ENCODE assay signal across 22 cellular contexts in genomic region chr20:59295531-59295930, GRCh38. TPM values are rescaled to one million over a fixed set of nuclear protein-coding genes. Genes with fewer than 3 reads are reported as not detected.
A peak's percentile ranks its signal among the peaks of the same experiment; 100 is the strongest.
DNase-seq lines count a peak whose midpoint lies in the region; ATAC-seq, FAIRE-seq and TF ChIP-seq lines count a peak whose summit lies in the region.
"Had no signal": no experiment of that assay in that cellular context is flagged by ENCODE, and none has a peak within 500 bp of the region (broad histone marks: within the 10 kb centered on the region; RNA-seq: fewer than 3 reads in every experiment).

No MANE protein-coding gene starts in this region.

- H3K9me3 ChIP-seq in small intestine (ENCODE audit: control insufficient read depth, low read depth) (no peaks in the 10 kb centered on the region), BE2C (no peaks in the 10 kb centered on the region)
- H3K9me3 ChIP-seq: Caco-2 had no signal

- DNase-seq in DMS79 (lab: John Stamatoyannopoulos, UW) (peak; percentile 13), DMS79 treated with DMSO at 0.1 percent for 48 hours (lab: John Stamatoyannopoulos, UW) (peak; percentile 24), NCI-H1105 (lab: John Stamatoyannopoulos, UW) (peak; percentile 31), small intestine (peak; percentile 59), BE2C (no peak)
- no peak for DNase-seq in stimulated activated CD4-positive, alpha-beta T cell treated with anti-CD3 and anti-CD28 coated beads, Interleukin-1b, Interleukin-23, amount 100 ng/mL, for 48 hours
- no peak for DNase-seq in stimulated activated naive CD8-positive, alpha-beta T cell treated with anti-CD3 and anti-CD28 coated beads, Interleukin-15, Interleukin-2, amounts not matched to agents 100 U/mL and 50 U/mL, for 24 hours
- DNase-seq: ACHN; CD4-positive, alpha-beta T cell; GDM1; GOT3; H7; HFFc6 had no signal

- no peaks in the 10 kb centered on the region for H3K36me3 ChIP-seq in small intestine (ENCODE audit: control insufficient read depth in 2 of 2, insufficient read depth in 2 of 2, low read length in 2 of 2)
- no peaks in the 10 kb centered on the region for H3K36me3 ChIP-seq in BE2C

- H3K27me3 ChIP-seq in small intestine (ENCODE audit: control insufficient read depth in 2 of 2, insufficient read depth in 2 of 2, low read length in 2 of 2) (peaks cover 0 to 7% of the 10 kb centered on the region in 2 donors), BE2C (peaks cover 39% of the 10 kb centered on the region)

- peaks cover 3 to 8% of the 10 kb centered on the region in 2 donors for H3K4me1 ChIP-seq in small intestine (ENCODE audit: control insufficient read depth in 2 of 2, insufficient read depth in 1 of 2, low read depth in 1 of 2, low read length in 1 of 2)
- no peaks in the 10 kb centered on the region for H3K4me1 ChIP-seq in BE2C

- WGBS in small intestine, 3 donors: 42 to 57% (median 54%) methylated on average over 5 of the region's 5 CpGs

- no peak for TF ChIP-seq CTCF in BE2C (IDR thresholded peaks at IDR 0.05; ENCODE audit: low read depth, low read length)

- no peak for ATAC-seq in stimulated activated naive CD8-positive, alpha-beta T cell treated with anti-CD3 and anti-CD28 coated beads, Interleukin-15, Interleukin-2, amounts not matched to agents 100 U/mL and 50 U/mL, for 24 hours
- ATAC-seq: HCT116 had no signal

- FAIRE-seq in small intestine (lab: Jason Lieb, UNC): no peak
- FAIRE-seq: A204.1, D721Med, GM12892, GM18507 had no signal

- H3K27ac ChIP-seq in small intestine (ENCODE audit: low read depth in 1 of 2, low read length in 1 of 2): no peak overlapping the region
- H3K27ac ChIP-seq: C4-2B, KMS-11 had no signal

- H3K4me3 ChIP-seq in small intestine (ENCODE audit: low read depth in 1 of 2, low read length in 2 of 2): no peak overlapping the region
- no peak overlapping the region for H3K4me3 ChIP-seq in BE2C (ENCODE audit: low read depth, low read length)

RNA-seq across cellular contexts. Expression of gene EDN3, which starts 4.9 kb away (rescaled TPM):
- 10 to 100 TPM; 10.8 to 58.4 (median 54.3) TPM for polyA plus RNA-seq in small intestine
- polyA plus RNA-seq in BE2C (2012; ENCODE audit: insufficient read depth, insufficient read length, low read depth): not detected
- polyA plus RNA-seq: BJ had no signal

Comparison
In these comparisons a context has a peak if more than half of its experiments do, and no peak if none do; other contexts are left out.
1. DNase-seq: peak in DMS79 (single experiment), DMS79 treated with DMSO at 0.1 percent for 48 hours (single experiment), NCI-H1105 (single experiment) and small intestine (single experiment); none in stimulated activated CD4-positive, alpha-beta T cell treated with anti-CD3 and anti-CD28 coated beads, Interleukin-1b, Interleukin-23, amount 100 ng/mL, for 48 hours (single experiment), BE2C (single experiment) and stimulated activated naive CD8-positive, alpha-beta T cell treated with anti-CD3 and anti-CD28 coated beads, Interleukin-15, Interleukin-2, amounts not matched to agents 100 U/mL and 50 U/mL, for 24 hours (single experiment).